In genomic region chr21:44778499-44778911, GRCh38 we compare ENCODE assay signal across 1 cellular context.
A peak's percentile ranks its signal among the peaks of the same experiment; 100 is the strongest.
TF ChIP-seq lines count a peak whose summit lies in the region.

No MANE protein-coding gene starts in this region.

TF ChIP-seq in HepG2, 621 proteins besides CTCF, POLR2A, EP300 and RAD21 (continued from another document and continues in another):
- TF ChIP-seq ZBTB34 (CRISPR knock-in tag; IDR thresholded peaks at IDR 0.05) (0 out of 2 replicates have a peak, but pooled peaks have one; percentile 1), IRX3 (CRISPR knock-in tag; IDR thresholded peaks at IDR 0.05; ENCODE audit: borderline replicate concordance, low read depth) (no peak), FOSL2 (CRISPR knock-in tag; IDR thresholded peaks at IDR 0.05) (peak; percentile 100), CREB3 (CRISPR knock-in tag; IDR thresholded peaks at IDR 0.05) (no peak), KAT2B (IDR thresholded peaks at IDR 0.05; ENCODE audit: borderline replicate concordance, low read depth, low read length) (peak; percentile 56; the same call in 1 of the 2 replicates), FOXA1 (IDR thresholded peaks at IDR 0.05) (no peak), FOXA1 (CRISPR knock-in tag; IDR thresholded peaks at IDR 0.05) (0 out of 2 replicates have a peak, but pooled peaks have one; percentile 16), FOXP4 (CRISPR knock-in tag; IDR thresholded peaks at IDR 0.05) (0 out of 2 replicates have a peak, but pooled peaks have one; percentile 27), RFXAP (CRISPR knock-in tag; IDR thresholded peaks at IDR 0.05; ENCODE audit: borderline replicate concordance) (no peak), RBM39 (IDR thresholded peaks at IDR 0.05; ENCODE audit: low read depth, low read length, poor library complexity, severe bottlenecking) (no peak), GFI1 (CRISPR knock-in tag; IDR thresholded peaks at IDR 0.05; ENCODE audit: borderline replicate concordance) (no peak), NR0B2 (CRISPR knock-in tag; IDR thresholded peaks at IDR 0.05) (no peak), HMGXB4 (CRISPR knock-in tag; IDR thresholded peaks at IDR 0.05; ENCODE audit: borderline replicate concordance in 1 of 2, low read depth in 1 of 2) (0 out of 4 replicates have a peak, but pooled peaks of 1 of the 2 experiments have one; percentile 25), CREM (IDR thresholded peaks at IDR 0.05) (peak; percentile 48; the same call in 1 of the 2 replicates), CREM (CRISPR knock-in tag; IDR thresholded peaks at IDR 0.05) (no peak), FOXK2 (IDR thresholded peaks at IDR 0.05) (no peak), HNRNPL (IDR thresholded peaks at IDR 0.05; ENCODE audit: low read depth, low read length) (no peak), SAP130 (CRISPR knock-in tag; IDR thresholded peaks at IDR 0.05; ENCODE audit: low read depth) (peak; percentile 70), ARNT2 (CRISPR knock-in tag; IDR thresholded peaks at IDR 0.05; ENCODE audit: low read depth) (no peak), ATF7 (IDR thresholded peaks at IDR 0.05) (no peak), ATF7 (CRISPR knock-in tag; IDR thresholded peaks at IDR 0.05) (no peak), ZFX (CRISPR knock-in tag; IDR thresholded peaks at IDR 0.05; ENCODE audit: low read depth) (peak; percentile 59; the same call in 1 of the 2 replicates), RBFOX2 (IDR thresholded peaks at IDR 0.05; ENCODE audit: low read depth, low read length) (no peak), ARID3A (IDR thresholded peaks at IDR 0.05; ENCODE audit: low read depth, low read length) (peak; percentile 78), ZNF547 (CRISPR knock-in tag; IDR thresholded peaks at IDR 0.05) (no peak), ATF7-NPFF (CRISPR knock-in tag; IDR thresholded peaks at IDR 0.05; ENCODE audit: low read depth) (no peak), ZNF260 (CRISPR knock-in tag; IDR thresholded peaks at IDR 0.05; ENCODE audit: borderline replicate concordance, low read depth) (no peak), TCF7 (IDR thresholded peaks at IDR 0.05; ENCODE audit: low read depth) (peak; percentile 30), SMC3 (IDR thresholded peaks at IDR 0.05; ENCODE audit: low read length) (peak; percentile 30; the same call in 1 of the 2 replicates), AHDC1 (CRISPR knock-in tag; IDR thresholded peaks at IDR 0.05; ENCODE audit: borderline replicate concordance) (peak; percentile 69; the same call in 1 of the 2 replicates), ZNF318 (CRISPR knock-in tag; IDR thresholded peaks at IDR 0.05) (no peak), SALL2 (CRISPR knock-in tag; IDR thresholded peaks at IDR 0.05) (no peak), ZNF101 (CRISPR knock-in tag; IDR thresholded peaks at IDR 0.05; ENCODE audit: borderline replicate concordance, low read depth) (no peak), ZNF7 (CRISPR knock-in tag; IDR thresholded peaks at IDR 0.05) (no peak)
